8 cellular contexts compared by ENCODE assay signal in the genomic region with DNA sequence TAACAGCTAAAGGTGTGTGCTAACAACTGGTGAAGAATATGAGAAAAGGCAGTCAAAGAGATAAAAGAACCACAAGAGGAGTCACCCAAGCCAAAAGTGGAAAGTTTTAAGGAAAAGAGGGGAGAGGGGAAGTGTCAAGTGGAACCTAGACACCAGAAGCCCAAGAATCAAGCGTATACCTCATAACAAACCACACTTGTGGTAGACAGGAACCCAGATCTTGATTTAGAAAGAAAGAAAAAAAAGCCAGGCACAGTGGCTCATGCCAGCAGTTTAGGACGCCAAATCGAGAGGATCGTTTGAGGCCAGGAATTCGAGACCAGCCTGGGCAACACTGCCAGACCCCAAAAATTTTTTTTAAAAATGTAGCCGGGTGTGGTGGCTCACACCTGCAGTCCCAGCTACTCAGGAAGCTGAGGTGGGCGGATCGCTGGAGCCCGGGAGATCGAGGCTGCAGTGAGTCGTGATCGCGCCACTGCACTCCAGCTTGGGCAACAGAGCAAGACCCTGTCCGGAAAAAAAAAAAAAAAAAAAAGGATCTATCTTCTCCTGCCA. TPM values are rescaled to one million over a fixed set of nuclear protein-coding genes. Genes with fewer than 3 reads are reported as not detected.
A peak's percentile ranks its signal among the peaks of the same experiment; 100 is the strongest.
DNase-seq lines count a peak whose midpoint lies in the region; ATAC-seq and TF ChIP-seq lines count a peak whose summit lies in the region.

No MANE protein-coding gene starts in this region.

- no peaks in the 10 kb centered on the region for H3K9me3 ChIP-seq in CD8-positive, alpha-beta T cell (ENCODE audit: low read length)
- H3K9me3 ChIP-seq in muscle layer of colon (ENCODE audit: low read length): no peaks in the 10 kb centered on the region

- no peak for TF ChIP-seq CTCF in CD8-positive, alpha-beta T cell (IDR thresholded peaks at IDR 0.05)
- TF ChIP-seq CTCF in brain microvascular endothelial cell (IDR thresholded peaks at IDR 0.05; ENCODE audit: low read depth, low read length, missing control alignments): no peak

- peak in 2 of 7 experiments; percentile 1 to 13 for DNase-seq in CD8-positive, alpha-beta T cell
- no peak for DNase-seq in brain microvascular endothelial cell
- DNase-seq in kidney tubule cell (ENCODE audit: low spot score): no peak
- DNase-seq in NCI-H510A treated with DMSO at 0.1 percent for 48 hours (lab: John Stamatoyannopoulos, UW): no peak
- DNase-seq in NCI-H446 treated with DMSO at 0.1 percent for 48 hours (lab: John Stamatoyannopoulos, UW): no peak
- DNase-seq in HuH-7.5 (ENCODE audit: low spot score): no peak

- no peak overlapping the region for H3K27ac ChIP-seq in CD8-positive, alpha-beta T cell (ENCODE audit: low read depth, low read length)
- H3K27ac ChIP-seq in brain microvascular endothelial cell (no peak overlapping the region), muscle layer of colon (ENCODE audit: low read depth, low read length) (peak overlapping the region; percentile 84)

- POLR2A ChIA-PET in CD8-positive, alpha-beta T cell (lab: Charles Lee): interaction anchor here (0.6 kb wide), 1 partner anchor 134 kb away, joined by 3 read pairs; no protein-coding TSS in a partner anchor

- H3K9me3 Mint-ChIP-seq in CD8-positive, alpha-beta T cell: no peaks in the 10 kb centered on the region
- H3K9me3 Mint-ChIP-seq in IgD-negative memory B cell: no peaks in the 10 kb centered on the region

- intact Hi-C loops in CD8-positive, alpha-beta T cell (cut with DNase I, micrococcal nuclease): loop anchor here in 1 of 2 experiments (2.0 kb wide), 2 partner anchors 91 to 1285 kb away; a partner anchor contains a TSS

- peaks cover 18% of the 10 kb centered on the region for H3K4me1 ChIP-seq in CD8-positive, alpha-beta T cell (ENCODE audit: insufficient read depth, low read length)
- peaks cover 22% of the 10 kb centered on the region for H3K4me1 ChIP-seq in muscle layer of colon (ENCODE audit: insufficient read depth, low read length)

- in situ Hi-C loops in brain microvascular endothelial cell (cut with HindIII; ENCODE audit: low pct_ligation_motif_present, low sequenced_read_pairs): no loop called here

- no peaks in the 10 kb centered on the region for H3K27me3 ChIP-seq in CD8-positive, alpha-beta T cell (ENCODE audit: insufficient read depth, low read length)
- H3K27me3 ChIP-seq in brain microvascular endothelial cell (replicated peaks) (no peaks in the 10 kb centered on the region), muscle layer of colon (ENCODE audit: control insufficient read depth in 1 of 2, insufficient read depth in 2 of 2, low read length in 2 of 2) (no peaks in the 10 kb centered on the region)

- peaks cover 44% of the 10 kb centered on the region for H3K4me1 Mint-ChIP-seq in CD8-positive, alpha-beta T cell (ENCODE audit: low read depth)
- H3K4me1 Mint-ChIP-seq in IgD-negative memory B cell: peaks cover 24 to 34% (median 26%) of the 10 kb centered on the region in 3 donors

- peaks cover 26% of the 10 kb centered on the region for H3K36me3 Mint-ChIP-seq in CD8-positive, alpha-beta T cell
- peaks cover 5% of the 10 kb centered on the region for H3K36me3 Mint-ChIP-seq in IgD-negative memory B cell

- peak; percentile 15 for ATAC-seq in CD8-positive, alpha-beta T cell

- H3K4me3 ChIP-seq in CD8-positive, alpha-beta T cell (ENCODE audit: low read depth, low read length): peak overlapping the region; percentile 91
- H3K4me3 ChIP-seq in brain microvascular endothelial cell (ENCODE audit: low read depth, low read length) (peak overlapping the region; percentile 99), muscle layer of colon (ENCODE audit: low read depth in 1 of 2, low read length in 2 of 2) (peak overlapping the region; percentile 73 to 90)

- no peaks in the 10 kb centered on the region for H3K27me3 Mint-ChIP-seq in CD8-positive, alpha-beta T cell (ENCODE audit: low read depth)
- no peaks in the 10 kb centered on the region for H3K27me3 Mint-ChIP-seq in IgD-negative memory B cell

- H3K4me3 Mint-ChIP-seq in CD8-positive, alpha-beta T cell: peak overlapping the region; percentile 96
- peak overlapping the region; percentile 90 to 98 (median 96) for H3K4me3 Mint-ChIP-seq in IgD-negative memory B cell

- no peaks in the 10 kb centered on the region for H3K36me3 ChIP-seq in CD8-positive, alpha-beta T cell (ENCODE audit: insufficient read depth, low read length)
- H3K36me3 ChIP-seq in brain microvascular endothelial cell (replicated peaks): peaks cover 3% of the 10 kb centered on the region
- H3K36me3 ChIP-seq in muscle layer of colon (ENCODE audit: insufficient read depth, low read length): peaks cover 8% of the 10 kb centered on the region

- CTCF ChIA-PET in CD8-positive, alpha-beta T cell (lab: Charles Lee): interaction anchor here (0.7 to 1.3 kb wide), 4 partner anchors 9 to 172 kb away, joined by 3 to 4 read pairs (median 4); no protein-coding TSS in a partner anchor

- peak overlapping the region; percentile 88 for H3K27ac Mint-ChIP-seq in CD8-positive, alpha-beta T cell
- peak overlapping the region; percentile 72 to 95 (median 94) for H3K27ac Mint-ChIP-seq in IgD-negative memory B cell

- peak overlapping the region; percentile 72 for H3K9ac ChIP-seq in muscle layer of colon (ENCODE audit: low read length)

RNA-seq across cellular contexts. Expression of a gene that starts 0.9 kb away (rescaled TPM):
- 1 to 10 TPM; 3.2 to 4.0 TPM for total RNA-seq in CD8-positive, alpha-beta T cell
- polyA plus RNA-seq in IgD-negative memory B cell: 19.1 TPM

RNA-seq across cellular contexts. Expression of a gene that starts 38.2 kb away (rescaled TPM):
- total RNA-seq in CD8-positive, alpha-beta T cell: 100 to 1,000 TPM; 143 to 160 TPM
- 211 TPM for polyA plus RNA-seq in IgD-negative memory B cell

RNA-seq across cellular contexts. Expression of a gene that starts 38.7 kb away (rescaled TPM):
- total RNA-seq in CD8-positive, alpha-beta T cell: 10 to 100 TPM; 13.9 to 15.2 TPM
- polyA plus RNA-seq in IgD-negative memory B cell: 11.9 TPM

RNA-seq across cellular contexts. Expression of a gene that starts 43.6 kb away (rescaled TPM):
- not detected for total RNA-seq in CD8-positive, alpha-beta T cell
- 0.09 TPM for polyA plus RNA-seq in IgD-negative memory B cell
